Comparison of ENCODE assay signal across 12 cellular contexts in genomic region chr12:32145096-32145495, GRCh38. TPM values are rescaled to one million over a fixed set of nuclear protein-coding genes. Genes with fewer than 3 reads are reported as not detected.
DNase-seq lines count a peak whose midpoint lies in the region; ATAC-seq and TF ChIP-seq lines count a peak whose summit lies in the region.
"Had no signal": no experiment of that assay in that cellular context is flagged by ENCODE, and none has a peak within 500 bp of the region (broad histone marks: within the 10 kb centered on the region; RNA-seq: fewer than 3 reads in every experiment).

No MANE protein-coding gene starts in this region.

- H3K27ac ChIP-seq in DOHH2 (ENCODE audit: low read depth, low read length) (no peak overlapping the region), GM23338 (ENCODE audit: low read depth) (no peak overlapping the region), OCI-LY3 (ENCODE audit: low read length) (no peak overlapping the region), neural cell (ENCODE audit: low read length) (peak overlapping the region; percentile 67), esophagus muscularis mucosa (replicated peaks in 1 of 4) (no peak overlapping the region), caudate nucleus (ENCODE audit: low read depth, low read length) (no peak overlapping the region)
- H3K27ac ChIP-seq: BLaER1 treated with 17β-estradiol and CSF1 and Interleukin-3, amounts not matched to agents 10 nM and 100 nM had no signal

- no peak for DNase-seq in GM23338 (ENCODE audit: low spot score)
- no peak for DNase-seq in esophagus muscularis mucosa (ENCODE audit: extremely low spot score)
- DNase-seq in caudate nucleus (lab: John Stamatoyannopoulos, UW) = no peak
- DNase-seq: ACHN; CD4-positive, CD25-positive, alpha-beta regulatory T cell; DMS 273 treated with DMSO at 0.1 percent for 48 hours had no signal

- H3K9me2 ChIP-seq in DOHH2 (replicated peaks; ENCODE audit: control insufficient read depth, low read length) = no peaks in the 10 kb centered on the region
- H3K9me2 ChIP-seq in GM23338 (ENCODE audit: insufficient read depth) = no peaks in the 10 kb centered on the region
- no peaks in the 10 kb centered on the region for H3K9me2 ChIP-seq in neural cell (ENCODE audit: insufficient read depth, low read length)

- H3K4me2 ChIP-seq in DOHH2 (ENCODE audit: low read length) (peak overlapping the region; percentile 55), GM23338 (peak overlapping the region; percentile 31; the same call in 1 of the 2 replicates), OCI-LY3 (ENCODE audit: low read length) (peak overlapping the region; percentile 46), neural cell (ENCODE audit: low read length) (peak overlapping the region; percentile 62)

- no peak overlapping the region for H3K27ac Mint-ChIP-seq in GM23338
- no peak overlapping the region for H3K27ac Mint-ChIP-seq in activated T-helper 17 cell treated with anti-CD3 and anti-CD28 coated beads, Interleukin-2, amount 50 U/mL, for 72 hours
- H3K27ac Mint-ChIP-seq: CD4-positive, CD25-positive, alpha-beta regulatory T cell had no signal

- H3K4me1 ChIP-seq in DOHH2 (ENCODE audit: control insufficient read depth, low read length) = peaks cover 67% of the 10 kb centered on the region
- H3K4me1 ChIP-seq in GM23338 (ENCODE audit: insufficient read depth) = peaks cover 46% of the 10 kb centered on the region
- H3K4me1 ChIP-seq in OCI-LY3 (ENCODE audit: low read length) = peaks cover 48% of the 10 kb centered on the region
- H3K4me1 ChIP-seq in esophagus muscularis mucosa = peaks cover 0 to 8% (median 3%) of the 10 kb centered on the region in 4 donors

- intact Hi-C loops in esophagus muscularis mucosa (cut with DNase I) = no loop called here

- H4K20me1 ChIP-seq in DOHH2 (ENCODE audit: control insufficient read depth, insufficient read depth, low read depth, low read length) = no peaks in the 10 kb centered on the region
- H4K20me1 ChIP-seq in GM23338 (replicated peaks; ENCODE audit: insufficient read depth) = peaks cover 33% of the 10 kb centered on the region
- H4K20me1 ChIP-seq in OCI-LY3 (ENCODE audit: insufficient read depth, low read length) = no peaks in the 10 kb centered on the region
- no peaks in the 10 kb centered on the region for H4K20me1 ChIP-seq in neural cell (ENCODE audit: insufficient read depth)

- 85% methylated on average over 1 of the region's 1 CpG for WGBS in esophagus muscularis mucosa

- H3K27me3 ChIP-seq in DOHH2 (ENCODE audit: control insufficient read depth, low read length) (no peaks in the 10 kb centered on the region), GM23338 (ENCODE audit: insufficient read depth) (no peaks in the 10 kb centered on the region), OCI-LY3 (ENCODE audit: low read depth, low read length) (no peaks in the 10 kb centered on the region), neural cell (ENCODE audit: insufficient read depth, low read depth, low read length) (no peaks in the 10 kb centered on the region), esophagus muscularis mucosa (no peaks in the 10 kb centered on the region)
- H3K27me3 ChIP-seq: BLaER1 treated with 17β-estradiol and CSF1 and Interleukin-3, amounts not matched to agents 10 nM and 100 nM had no signal

- no peak for TF ChIP-seq CTCF in DOHH2 (IDR thresholded peaks at IDR 0.05; ENCODE audit: low read depth, low read length, poor library complexity, severe bottlenecking)
- TF ChIP-seq CTCF in GM23338 (conservative IDR thresholded peaks at IDR 0.05; ENCODE audit: low read depth in 2 of 2) = no peak
- TF ChIP-seq CTCF in OCI-LY3 (IDR thresholded peaks at IDR 0.05; ENCODE audit: low read depth, low read length) = no peak
- TF ChIP-seq CTCF in neural cell (IDR thresholded peaks at IDR 0.05; ENCODE audit: poor library complexity, severe bottlenecking) = no peak
- no peak for TF ChIP-seq CTCF in esophagus muscularis mucosa (IDR thresholded peaks at IDR 0.05)

- TF ChIP-seq POLR2A in esophagus muscularis mucosa (IDR thresholded peaks at IDR 0.05; ENCODE audit: low read depth) = no peak

- H3K36me3 ChIP-seq in DOHH2 (ENCODE audit: control insufficient read depth, low read length) (peaks cover 48% of the 10 kb centered on the region), GM23338 (ENCODE audit: insufficient read depth) (no peaks in the 10 kb centered on the region), OCI-LY3 (replicated peaks; ENCODE audit: low read depth, low read length) (peaks cover 4% of the 10 kb centered on the region), neural cell (ENCODE audit: insufficient read depth, low read length) (no peaks in the 10 kb centered on the region), esophagus muscularis mucosa (no peaks in the 10 kb centered on the region)

- peaks cover 26% of the 10 kb centered on the region for H3K4me1 Mint-ChIP-seq in GM23338
- no peaks in the 10 kb centered on the region for H3K4me1 Mint-ChIP-seq in activated T-helper 17 cell treated with anti-CD3 and anti-CD28 coated beads, Interleukin-2, amount 50 U/mL, for 72 hours

- H3K9ac ChIP-seq in OCI-LY3 (ENCODE audit: low read length) = no peak overlapping the region
- no peak overlapping the region for H3K9ac ChIP-seq in neural cell (ENCODE audit: low read length)
- H3K9ac ChIP-seq: BLaER1 treated with 17β-estradiol and CSF1 and Interleukin-3, amounts not matched to agents 10 nM and 100 nM had no signal

- H3K79me2 ChIP-seq in DOHH2 (ENCODE audit: control insufficient read depth, low read length) (peaks cover 99% of the 10 kb centered on the region), GM23338 (replicated peaks; ENCODE audit: insufficient read depth) (peaks cover 99% of the 10 kb centered on the region), OCI-LY3 (ENCODE audit: low read length) (peaks cover 46% of the 10 kb centered on the region), neural cell (replicated peaks; ENCODE audit: insufficient read depth, low read length) (peaks cover 45% of the 10 kb centered on the region)

- no peak for TF ChIP-seq RAD21 in neural cell (conservative IDR thresholded peaks at IDR 0.05)

- no peak for ATAC-seq in GM23338
- no peak for ATAC-seq in activated T-helper 17 cell treated with anti-CD3 and anti-CD28 coated beads, Interleukin-2, amount 50 U/mL, for 72 hours (replicated peaks)
- ATAC-seq: HCT116 had no signal

- H3K4me3 Mint-ChIP-seq in GM23338 = no peak overlapping the region
- no peak overlapping the region for H3K4me3 Mint-ChIP-seq in activated T-helper 17 cell treated with anti-CD3 and anti-CD28 coated beads, Interleukin-2, amount 50 U/mL, for 72 hours
- H3K4me3 Mint-ChIP-seq: CD4-positive, CD25-positive, alpha-beta regulatory T cell had no signal

- H3K4me3 ChIP-seq in DOHH2 (ENCODE audit: low read length) (0 out of 2 replicates have a peak overlapping the region, but pooled peaks have one; percentile 6), GM23338 (no peak overlapping the region), OCI-LY3 (ENCODE audit: low read length) (no peak overlapping the region), neural cell (ENCODE audit: low read length) (peak overlapping the region; percentile 20), esophagus muscularis mucosa (no peak overlapping the region)
- H3K4me3 ChIP-seq: BLaER1 treated with 17β-estradiol and CSF1 and Interleukin-3, amounts not matched to agents 10 nM and 100 nM had no signal

- TF ChIP-seq EP300 in neural cell (conservative IDR thresholded peaks at IDR 0.05; ENCODE audit: poor library complexity, severe bottlenecking) (peak; percentile 60), esophagus muscularis mucosa (IDR thresholded peaks at IDR 0.05) (no peak)

- H3K27me3 Mint-ChIP-seq in GM23338 (ENCODE audit: insufficient read depth, low read depth, poor library complexity) = peaks cover 2% of the 10 kb centered on the region
- H3K27me3 Mint-ChIP-seq in activated T-helper 17 cell treated with anti-CD3 and anti-CD28 coated beads, Interleukin-2, amount 50 U/mL, for 72 hours = no peaks in the 10 kb centered on the region
- H3K27me3 Mint-ChIP-seq: CD4-positive, CD25-positive, alpha-beta regulatory T cell had no signal

- H3F3A ChIP-seq in DOHH2 (ENCODE audit: control insufficient read depth, insufficient read depth) = peaks cover 4% of the 10 kb centered on the region; the same call in 1 of the 2 replicates
- H3F3A ChIP-seq in GM23338 (replicated peaks; ENCODE audit: low read depth) = no peaks in the 10 kb centered on the region; the same call in 1 of the 2 replicates
- H3F3A ChIP-seq in neural cell (ENCODE audit: insufficient read depth, low read length, poor library complexity, severe bottlenecking) = peaks cover 15% of the 10 kb centered on the region

- H3K9me3 ChIP-seq in DOHH2 (ENCODE audit: control insufficient read depth, insufficient read depth, low read length) (no peaks in the 10 kb centered on the region), OCI-LY3 (ENCODE audit: insufficient read depth, low read length) (no peaks in the 10 kb centered on the region), neural cell (ENCODE audit: low read length) (no peaks in the 10 kb centered on the region), esophagus muscularis mucosa (no peaks in the 10 kb centered on the region)

- peaks cover 8% of the 10 kb centered on the region for H3K36me3 Mint-ChIP-seq in GM23338 (ENCODE audit: low read depth)
- no peaks in the 10 kb centered on the region for H3K36me3 Mint-ChIP-seq in activated T-helper 17 cell treated with anti-CD3 and anti-CD28 coated beads, Interleukin-2, amount 50 U/mL, for 72 hours (ENCODE audit: low read depth)

- no peaks in the 10 kb centered on the region for H3K9me3 Mint-ChIP-seq in GM23338
- H3K9me3 Mint-ChIP-seq in activated T-helper 17 cell treated with anti-CD3 and anti-CD28 coated beads, Interleukin-2, amount 50 U/mL, for 72 hours = no peaks in the 10 kb centered on the region
- H3K9me3 Mint-ChIP-seq: CD4-positive, CD25-positive, alpha-beta regulatory T cell had no signal

- H2AFZ ChIP-seq in GM23338 (no peak overlapping the region), OCI-LY3 (ENCODE audit: low read depth, low read length) (no peak overlapping the region), neural cell (ENCODE audit: low read depth, low read length) (no peak overlapping the region)

TF ChIP-seq in GM23338, 12 proteins besides CTCF, POLR2A, EP300 and RAD21 (continues in another document):
- TF ChIP-seq ZNF331 (CRISPR knock-in tag; IDR thresholded peaks at IDR 0.05; ENCODE audit: low read depth) (no peak), EZH2phosphoT487 (IDR thresholded peaks at IDR 0.05; ENCODE audit: unreplicated experiment) (no peak), CREB1 (CRISPR knock-in tag; IDR thresholded peaks at IDR 0.05; ENCODE audit: low read depth) (no peak)

TF ChIP-seq in neural cell, 6 proteins besides CTCF, POLR2A, EP300 and RAD21 (continues in another document):
- TF ChIP-seq TAF1 (IDR thresholded peaks at IDR 0.05; ENCODE audit: low read depth) = no peak

RNA-seq across cellular contexts. Expression of gene BICD1, which starts 38.4 kb away (rescaled TPM):
- 76.4 and 83.6 TPM in 2 replicates for total RNA-seq in GM23338 (2014; rRNA removed; shearing (Covaris generic))
- polyA plus RNA-seq in GM23338 (2016; fragmentation: Nextera tagmentation; extraction: Ambion mirVana) = 46.3 and 59.3 TPM in 2 replicates
- 33.8 and 41.1 TPM in 2 replicates for polyA plus RNA-seq in neural cell
- 85.7 and 118 TPM in 2 replicates for polyA minus RNA-seq in neural cell
- total RNA-seq in activated T-helper 17 cell treated with anti-CD3 and anti-CD28 coated beads, Interleukin-2, amount 50 U/mL, for 72 hours = 10 to 100 TPM in 1 of 2 donors, 1 to 10 TPM in 1; 7.8 to 15.7 TPM
- 10 to 100 TPM in 2 of 4 donors, 1 to 10 TPM in 2; 6.8 to 14.1 (median 10.2) TPM for total RNA-seq in esophagus muscularis mucosa

Comparison
In these comparisons a context has a peak if more than half of its experiments do, and no peak if none do; other contexts are left out.
1. H3K4me3 ChIP-seq: peak in DOHH2 (single experiment) and neural cell (single experiment); none in GM23338 (single experiment), OCI-LY3 (single experiment) and esophagus muscularis mucosa (0 of 4).
2. Peak in every context shown above with its lines, with median percentiles within 50 percentile points of each other: H3K4me2 ChIP-seq.